11 cellular contexts compared by ENCODE assay signal in the genomic region with DNA sequence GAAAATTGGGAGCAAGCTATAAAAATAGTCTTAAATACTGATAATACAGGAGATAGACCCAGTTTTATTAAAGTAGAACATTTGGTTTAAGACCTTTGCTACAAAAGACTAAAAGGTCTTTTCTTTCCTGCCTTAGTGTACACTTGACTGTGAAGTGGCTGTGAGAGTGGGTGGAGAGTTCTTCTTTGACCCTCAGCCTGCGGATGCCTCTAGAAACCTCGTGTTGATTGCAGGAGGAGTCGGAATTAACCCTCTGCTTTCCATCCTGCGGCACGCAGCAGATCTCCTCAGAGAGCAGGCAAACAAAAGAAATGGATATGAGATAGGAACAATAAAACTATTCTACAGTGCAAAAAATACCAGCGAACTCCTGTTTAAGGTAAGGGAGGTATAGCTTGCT. TPM values are rescaled to one million over a fixed set of nuclear protein-coding genes. Genes with fewer than 3 reads are reported as not detected.
DNase-seq lines count a peak whose midpoint lies in the region; ATAC-seq and TF ChIP-seq lines count a peak whose summit lies in the region.
"Had no signal": no experiment of that assay in that cellular context is flagged by ENCODE, and none has a peak within 500 bp of the region (broad histone marks: within the 10 kb centered on the region; RNA-seq: fewer than 3 reads in every experiment).

No MANE protein-coding gene starts in this region.

- H3K9ac ChIP-seq in OCI-LY1 (ENCODE audit: low read length) (peak overlapping the region; percentile 29; the same call in 1 of the 2 replicates), endodermal cell (ENCODE audit: extremely low read depth, low read length, poor library complexity, severe bottlenecking) (no peak overlapping the region), smooth muscle cell (ENCODE audit: low read depth) (no peak overlapping the region)

- H3K36me3 ChIP-seq in GM23338 (ENCODE audit: insufficient read depth) (peaks cover 9% of the 10 kb centered on the region; the same call in 1 of the 2 replicates), OCI-LY1 (ENCODE audit: insufficient read depth, low read length) (peaks cover 49% of the 10 kb centered on the region), endodermal cell (ENCODE audit: control insufficient read depth, insufficient read depth, low read length) (peaks cover 34% of the 10 kb centered on the region), smooth muscle cell (ENCODE audit: low read depth) (peaks cover 8% of the 10 kb centered on the region)

- H3K9me2 ChIP-seq in GM23338 (ENCODE audit: insufficient read depth) (no peaks in the 10 kb centered on the region), OCI-LY1 (ENCODE audit: low read depth, low read length) (no peaks in the 10 kb centered on the region)

- no peak overlapping the region for H2AFZ ChIP-seq in GM23338
- no peak overlapping the region for H2AFZ ChIP-seq in OCI-LY1 (ENCODE audit: low read length)
- H2AFZ ChIP-seq in smooth muscle cell (ENCODE audit: low read depth): no peak overlapping the region

- TF ChIP-seq CTCF in GM23338 (conservative IDR thresholded peaks at IDR 0.05; ENCODE audit: low read depth in 2 of 2) (no peak), OCI-LY1 (IDR thresholded peaks at IDR 0.05; ENCODE audit: low read length) (no peak), endodermal cell (conservative IDR thresholded peaks at IDR 0.05) (no peak), smooth muscle cell (IDR thresholded peaks at IDR 0.05; ENCODE audit: borderline replicate concordance, insufficient read depth, poor library complexity, severe bottlenecking) (no peak)

- H4K20me1 ChIP-seq in GM23338 (replicated peaks; ENCODE audit: insufficient read depth) (no peaks in the 10 kb centered on the region), OCI-LY1 (ENCODE audit: insufficient read depth, low read length) (no peaks in the 10 kb centered on the region), smooth muscle cell (ENCODE audit: low read depth) (no peaks in the 10 kb centered on the region)

- 68% methylated on average over 6 of the region's 6 CpGs; no CpG with 5 or more reads in 1 of the 2 experiments for WGBS in endodermal cell (ENCODE audit: insufficient coverage in 1 of 2, insufficient read length in 1 of 2), 2 experiments
- WGBS in smooth muscle cell (ENCODE audit: low lambda C conversion rate): 63% methylated on average over 6 of the region's 6 CpGs

- H3K27ac Mint-ChIP-seq in GM23338 (peak overlapping the region; percentile 86), endodermal cell (peak overlapping the region; percentile 50)
- H3K27ac Mint-ChIP-seq: dendritic cell treated with granulocyte-macrophage colony-stimulating factor and Interleukin-4, amounts not matched to agents 40 ng/mL and 50 ng/mL, for 4 days had no signal

- H3K4me1 Mint-ChIP-seq in GM23338: peaks cover 56% of the 10 kb centered on the region
- H3K4me1 Mint-ChIP-seq in endodermal cell: peaks cover 8% of the 10 kb centered on the region

- H3F3A ChIP-seq in GM23338 (replicated peaks; ENCODE audit: low read depth) (0 out of 2 replicates have a peak, but pooled peaks cover 2% of the 10 kb centered on the region), OCI-LY1 (ENCODE audit: insufficient read depth, low read length) (no peaks in the 10 kb centered on the region), smooth muscle cell (ENCODE audit: low read depth) (peaks cover 5% of the 10 kb centered on the region)

- ATAC-seq in GM23338 (peak; percentile 79), HG03159 (IDR thresholded peaks at IDR 0.05; ENCODE audit: unreplicated experiment) (no peak)

- H3K4me3 Mint-ChIP-seq in GM23338 (peak overlapping the region; percentile 58), endodermal cell (no peak overlapping the region)
- H3K4me3 Mint-ChIP-seq: dendritic cell treated with granulocyte-macrophage colony-stimulating factor and Interleukin-4, amounts not matched to agents 40 ng/mL and 50 ng/mL, for 4 days had no signal

- DNase-seq in GM23338 (ENCODE audit: low spot score): peak; percentile 46
- DNase-seq in endodermal cell: no peak
- DNase-seq in smooth muscle cell (lab: John Stamatoyannopoulos, UW; ENCODE audit: unreplicated experiment): no peak
- no peak for DNase-seq in GM03348 (ENCODE audit: low spot score)
- DNase-seq in AG08395 (ENCODE audit: low spot score): no peak
- DNase-seq in activated CD8-positive, alpha-beta memory T cell treated with anti-CD3 and anti-CD28 coated beads, Interleukin-2, amount 50 U/mL, for 48 hours: no peak
- DNase-seq: foreskin fibroblast, NCI-H446 had no signal

- H3K27me3 ChIP-seq in GM23338 (ENCODE audit: insufficient read depth) (no peaks in the 10 kb centered on the region), OCI-LY1 (ENCODE audit: insufficient read depth, low read length) (no peaks in the 10 kb centered on the region), endodermal cell (ENCODE audit: control insufficient read depth, insufficient read depth, low read length, poor library complexity, severe bottlenecking) (no peaks in the 10 kb centered on the region), smooth muscle cell (ENCODE audit: low read depth) (no peaks in the 10 kb centered on the region)

- H3K4me1 ChIP-seq in GM23338 (ENCODE audit: insufficient read depth) (peaks cover 42% of the 10 kb centered on the region), OCI-LY1 (ENCODE audit: insufficient read depth, low read length, severe bottlenecking) (peaks cover 41% of the 10 kb centered on the region), endodermal cell (ENCODE audit: control insufficient read depth, insufficient read depth, low read length) (peaks cover 3% of the 10 kb centered on the region), smooth muscle cell (ENCODE audit: low read depth) (peaks cover 26% of the 10 kb centered on the region)

- H3K4me3 ChIP-seq in GM23338 (peak overlapping the region; percentile 9; the same call in 1 of the 2 replicates), OCI-LY1 (ENCODE audit: low read depth, low read length, poor library complexity, severe bottlenecking) (no peak overlapping the region), endodermal cell (ENCODE audit: low read length) (no peak overlapping the region), smooth muscle cell (no peak overlapping the region)

- no peaks in the 10 kb centered on the region; the same call in 1 of the 2 replicates for H3K9me3 ChIP-seq in OCI-LY1 (ENCODE audit: low read length)
- peaks cover 11% of the 10 kb centered on the region for H3K9me3 ChIP-seq in endodermal cell (ENCODE audit: control insufficient read depth, low read length)
- no peaks in the 10 kb centered on the region for H3K9me3 ChIP-seq in smooth muscle cell (replicated peaks; ENCODE audit: low read depth)

- H3K9me3 Mint-ChIP-seq in GM23338: peaks cover 6% of the 10 kb centered on the region; the same call in 2 of the 3 replicates
- peaks cover 3% of the 10 kb centered on the region for H3K9me3 Mint-ChIP-seq in endodermal cell
- H3K9me3 Mint-ChIP-seq: dendritic cell treated with granulocyte-macrophage colony-stimulating factor and Interleukin-4, amounts not matched to agents 40 ng/mL and 50 ng/mL, for 4 days had no signal

- H3K27ac ChIP-seq in GM23338 (ENCODE audit: low read depth) (peak overlapping the region; percentile 92), OCI-LY1 (ENCODE audit: low read depth, low read length, poor library complexity, severe bottlenecking) (peak overlapping the region; percentile 75), endodermal cell (ENCODE audit: low read depth, low read length) (no peak overlapping the region), smooth muscle cell (ENCODE audit: low read depth) (peak overlapping the region; percentile 57)

- H3K79me2 ChIP-seq in GM23338 (replicated peaks; ENCODE audit: insufficient read depth): no peaks in the 10 kb centered on the region; the same call in 1 of the 2 replicates
- no peaks in the 10 kb centered on the region for H3K79me2 ChIP-seq in OCI-LY1 (ENCODE audit: insufficient read depth, low read length)
- H3K79me2 ChIP-seq in smooth muscle cell (ENCODE audit: low read depth): no peaks in the 10 kb centered on the region

- H3K27me3 Mint-ChIP-seq in GM23338 (ENCODE audit: insufficient read depth, low read depth, poor library complexity) (peaks cover 1% of the 10 kb centered on the region), endodermal cell (ENCODE audit: insufficient read depth) (no peaks in the 10 kb centered on the region)
- H3K27me3 Mint-ChIP-seq: dendritic cell treated with granulocyte-macrophage colony-stimulating factor and Interleukin-4, amounts not matched to agents 40 ng/mL and 50 ng/mL, for 4 days had no signal

- peak overlapping the region; percentile 61 for H3K4me2 ChIP-seq in GM23338
- peak overlapping the region; percentile 16; the same call in 1 of the 2 replicates for H3K4me2 ChIP-seq in OCI-LY1 (ENCODE audit: low read length)
- H3K4me2 ChIP-seq in smooth muscle cell: no peak overlapping the region

- H3K36me3 Mint-ChIP-seq in GM23338 (ENCODE audit: low read depth) (peaks cover 57% of the 10 kb centered on the region), endodermal cell (ENCODE audit: low read depth) (peaks cover 52% of the 10 kb centered on the region)

RNA-seq across cellular contexts. Expression of a gene that starts 36.5 kb away (rescaled TPM):
- total RNA-seq in GM23338 (2014; rRNA removed; shearing (Covaris generic)): 34.2 and 39.4 TPM in 2 replicates
- polyA plus RNA-seq in GM23338 (2016; fragmentation: Nextera tagmentation; extraction: Ambion mirVana): 20.0 and 22.9 TPM in 2 replicates
- total RNA-seq in endodermal cell: 10 to 100 TPM; 16.1 to 22.4 TPM
- 13.1 TPM for polyA plus RNA-seq in endodermal cell (2013, experiment 1 of 2)
- 14.6 TPM for polyA plus RNA-seq in endodermal cell (2013, experiment 2 of 2)
- 13.3 and 15.7 TPM in 2 replicates for total RNA-seq in smooth muscle cell
- polyA plus RNA-seq in smooth muscle cell: 9.2 and 12.4 TPM in 2 replicates

RNA-seq across cellular contexts. Expression of a gene that starts 36.7 kb away (rescaled TPM):
- total RNA-seq in GM23338 (2014; rRNA removed; shearing (Covaris generic)): 14.0 and 15.3 TPM in 2 replicates
- 84.3 and 91.7 TPM in 2 replicates for polyA plus RNA-seq in GM23338 (2016; fragmentation: Nextera tagmentation; extraction: Ambion mirVana)
- 10 to 100 TPM; 34.5 to 36.4 TPM for total RNA-seq in endodermal cell
- polyA plus RNA-seq in endodermal cell (2013, experiment 1 of 2): 35.0 TPM
- polyA plus RNA-seq in endodermal cell (2013, experiment 2 of 2): 35.4 TPM
- 42.9 and 44.7 TPM in 2 replicates for total RNA-seq in smooth muscle cell
- polyA plus RNA-seq in smooth muscle cell: 69.5 and 78.8 TPM in 2 replicates
